In genomic region chr22:38455063-38455529, GRCh38 we compare ENCODE assay signal across 10 cellular contexts. TPM values are rescaled to one million over a fixed set of nuclear protein-coding genes. Genes with fewer than 3 reads are reported as not detected.
DNase-seq lines count a peak whose midpoint lies in the region; FAIRE-seq and TF ChIP-seq lines count a peak whose summit lies in the region.
"Had no signal": no experiment of that assay in that cellular context is flagged by ENCODE, and none has a peak within 500 bp of the region (broad histone marks: within the 10 kb centered on the region; RNA-seq: fewer than 3 reads in every experiment).

TSS of gene KCNJ4 (minus strand) at chr22:38455199. CDS start at chr22:38428132, 27,067 bp downstream.

- H3K9me3 ChIP-seq in keratinocyte (ENCODE audit: control insufficient read depth, low read depth, low read length) (no peaks in the 10 kb centered on the region), testis (no peaks in the 10 kb centered on the region)

- H4K20me1 ChIP-seq in keratinocyte (ENCODE audit: control insufficient read depth, extremely low read depth, insufficient read depth, low read length), result no peaks in the 10 kb centered on the region

- H3K27ac ChIP-seq in brain microvascular endothelial cell, result no peak within 1 kb of the TSS
- H3K27ac ChIP-seq in keratinocyte (ENCODE audit: control insufficient read depth, insufficient read depth, low read length), result no peak within 1 kb of the TSS
- no peak within 1 kb of the TSS for H3K27ac ChIP-seq in testis
- H3K27ac ChIP-seq: 22Rv1 had no signal

- dilution Hi-C loops in keratinocyte (cut with MboI; ENCODE audit: extremely low pct_ligation_motif_present, low sequenced_read_pairs), result no loop called here

- in situ Hi-C loops in brain microvascular endothelial cell (cut with HindIII; ENCODE audit: low pct_ligation_motif_present, low sequenced_read_pairs), result no loop called here

- peaks cover 62% of the 10 kb centered on the region for H3K27me3 ChIP-seq in brain microvascular endothelial cell (replicated peaks)
- peaks cover 75% of the 10 kb centered on the region for H3K27me3 ChIP-seq in keratinocyte (ENCODE audit: control insufficient read depth, extremely low read depth, insufficient read depth, low read length)
- H3K27me3 ChIP-seq in testis, result no peaks in the 10 kb centered on the region

- 0 to 5% methylated on average over 4 to 67 of the region's 78 CpGs for WGBS in testis, 2 donors

- no peak for TF ChIP-seq POLR2A in testis (IDR thresholded peaks at IDR 0.05)

- H2AFZ ChIP-seq in keratinocyte (ENCODE audit: control insufficient read depth, low read length), result no peak within 1 kb of the TSS

- H3K79me2 ChIP-seq in keratinocyte (ENCODE audit: control insufficient read depth, insufficient read depth, low read length), result no peaks in the 10 kb centered on the region

- intact Hi-C loops in testis (cut with DNase I; ENCODE audit: low total_unique reads), result no loop called here

- no peaks in the 10 kb centered on the region for H3K9me1 ChIP-seq in keratinocyte (ENCODE audit: control insufficient read depth, extremely low read depth, insufficient read depth, low read length)

- H3K36me3 ChIP-seq in brain microvascular endothelial cell (replicated peaks) (no peaks in the 10 kb centered on the region), keratinocyte (ENCODE audit: control insufficient read depth in 2 of 2, extremely low read depth in 1 of 2, insufficient read depth in 2 of 2, low read length in 2 of 2) (no peaks in the 10 kb centered on the region), testis (ENCODE audit: low read depth, missing control alignments) (no peaks in the 10 kb centered on the region)

- H3K4me1 ChIP-seq in keratinocyte (ENCODE audit: control insufficient read depth, extremely low read depth, insufficient read depth, low read length) (peaks cover 17% of the 10 kb centered on the region), testis (no peaks in the 10 kb centered on the region)

- DNase-seq in NCI-H345 (lab: John Stamatoyannopoulos, UW) (peak; percentile 2), NCI-H345 treated with DMSO at 0.1 percent for 48 hours (lab: John Stamatoyannopoulos, UW; ENCODE audit: unreplicated experiment) (no peak), brain microvascular endothelial cell (no peak), keratinocyte (ENCODE audit: low read depth, low spot score) (no peak), testis (no peak), NCI-H2227 (lab: John Stamatoyannopoulos, UW; ENCODE audit: unreplicated experiment) (no peak), NCI-H446 (lab: John Stamatoyannopoulos, UW) (no peak), NCI-H2171 treated with DMSO at 0.1 percent for 48 hours (lab: John Stamatoyannopoulos, UW) (no peak)
- DNase-seq: NCI-H1092 had no signal

- peak within 1 kb of the TSS; percentile 51 for H3K4me2 ChIP-seq in keratinocyte (ENCODE audit: control insufficient read depth, extremely low read depth, insufficient read depth, low read depth, low read length)

- TF ChIP-seq CTCF in brain microvascular endothelial cell (IDR thresholded peaks at IDR 0.05; ENCODE audit: low read depth, low read length, missing control alignments) (no peak), keratinocyte (optimal IDR thresholded peaks at IDR 0.05 in 1 of 3, IDR thresholded peaks at IDR 0.05 in 1 of 3, conservative IDR thresholded peaks at IDR 0.05 in 1 of 3; ENCODE audit: extremely low read depth in 1 of 3, insufficient read depth in 2 of 3, low read length in 3 of 3) (no peak), testis (IDR thresholded peaks at IDR 0.05) (no peak)

- no peak for FAIRE-seq in keratinocyte (lab: Jason Lieb, UNC)

- peak within 1 kb of the TSS; percentile 30 for H3K4me3 ChIP-seq in brain microvascular endothelial cell (ENCODE audit: low read depth, low read length)
- peak within 1 kb of the TSS in 2 of 3 experiments; percentile 20 to 38 for H3K4me3 ChIP-seq in keratinocyte (ENCODE audit: control insufficient read depth in 2 of 3, extremely low read depth in 1 of 3, insufficient read depth in 2 of 3, low read depth in 1 of 3, low read length in 3 of 3)
- peak within 1 kb of the TSS; percentile 47 to 53 for H3K4me3 ChIP-seq in testis

- H3K9ac ChIP-seq in keratinocyte (ENCODE audit: control insufficient read depth, extremely low read depth, insufficient read depth, low read length), result no peak within 1 kb of the TSS

RNA-seq across cellular contexts. Expression of gene KCNJ4, which starts in this region (rescaled TPM):
- polyA plus RNA-seq in keratinocyte (not detected in 3 replicates), testis (ENCODE audit: insufficient read depth, low read depth, low replicate concordance) (1.7 TPM)
- polyA plus RNA-seq in keratinocyte (2011; ENCODE audit: low read depth), result not detected
- 0.08 TPM in 1 of 2 replicates, not detected in the other for polyA plus RNA-seq in keratinocyte (2011; cell fraction: cytosol; rRNA removed)
- polyA plus RNA-seq in keratinocyte (2011; cell fraction: nucleus; rRNA removed), result 0.05 and 0.08 TPM in 2 replicates
- polyA plus RNA-seq in keratinocyte (2012; ENCODE audit: low replicate concordance), result 0.10 TPM in 1 of 2 replicates, not detected in the other
- not detected in 3 replicates for polyA minus RNA-seq in keratinocyte
- not detected for polyA minus RNA-seq in keratinocyte (2011; cell fraction: cytosol; rRNA and poly(A)+ RNA removed)
- not detected in 2 replicates for polyA minus RNA-seq in keratinocyte (2011; cell fraction: nucleus; rRNA and poly(A)+ RNA removed)
- total RNA-seq in testis, result 1 to 10 TPM; 1.7 to 3.0 TPM
